In genomic region chr19:40512473-40513344, GRCh38 we compare ENCODE assay signal across 8 cellular contexts. TPM values are rescaled to one million over a fixed set of nuclear protein-coding genes. Genes with fewer than 3 reads are reported as not detected.
DNase-seq lines count a peak whose midpoint lies in the region; ATAC-seq and TF ChIP-seq lines count a peak whose summit lies in the region.

No MANE protein-coding gene starts in this region.

- H3K27me3 ChIP-seq in WERI-Rb-1 (ENCODE audit: insufficient read depth, low read depth, severe bottlenecking): peaks cover 17% of the 10 kb centered on the region
- peaks cover 53% of the 10 kb centered on the region for H3K27me3 ChIP-seq in hepatocyte
- H3K27me3 ChIP-seq in skeletal muscle tissue (ENCODE audit: control insufficient read depth in 3 of 3, insufficient read depth in 3 of 3, low read length in 3 of 3): peaks cover 18 to 28% (median 18%) of the 10 kb centered on the region in 3 donors

- H3K4me1 ChIP-seq in hepatocyte (ENCODE audit: insufficient read depth): no peaks in the 10 kb centered on the region
- peaks cover 3 to 11% (median 5%) of the 10 kb centered on the region in 3 donors for H3K4me1 ChIP-seq in skeletal muscle tissue (ENCODE audit: control insufficient read depth in 3 of 3, insufficient read depth in 3 of 3, low read length in 3 of 3)

- H3K4me3 ChIP-seq in WERI-Rb-1 (ENCODE audit: low read depth, low read length) (peak overlapping the region; percentile 38), hepatocyte (no peak overlapping the region), skeletal muscle tissue (ENCODE audit: low read length in 3 of 3) (peak overlapping the region; percentile 14 to 49 (median 49))

- no peak overlapping the region for H2AFZ ChIP-seq in hepatocyte

- WGBS in hepatocyte (ENCODE audit: low lambda C conversion rate, missing lambda C conversion rate): 7% methylated on average over 78 of the region's 105 CpGs

- H3K36me3 ChIP-seq in WERI-Rb-1 (no peaks in the 10 kb centered on the region), hepatocyte (replicated peaks; ENCODE audit: insufficient read depth, low read depth) (no peaks in the 10 kb centered on the region), skeletal muscle tissue (ENCODE audit: control insufficient read depth in 3 of 3, insufficient read depth in 3 of 3, low read length in 3 of 3) (peaks cover 0 to 8% (median 0%) of the 10 kb centered on the region in 3 donors)

- peak overlapping the region in 1 of 3 donors; percentile 40 for H3K9ac ChIP-seq in skeletal muscle tissue (ENCODE audit: low read depth in 1 of 3, low read length in 3 of 3)

- no peak overlapping the region for H3K27ac ChIP-seq in WERI-Rb-1
- H3K27ac ChIP-seq in hepatocyte: no peak overlapping the region
- no peak overlapping the region for H3K27ac ChIP-seq in skeletal muscle tissue (ENCODE audit: low read depth, low read length)

- H3K4me2 ChIP-seq in hepatocyte: peak overlapping the region; percentile 74

- H3K9me3 ChIP-seq in WERI-Rb-1 (ENCODE audit: severe bottlenecking) (peaks cover 2% of the 10 kb centered on the region), hepatocyte (ENCODE audit: low read depth) (no peaks in the 10 kb centered on the region), skeletal muscle tissue (ENCODE audit: control insufficient read depth in 3 of 3, low read length in 3 of 3) (no peaks in the 10 kb centered on the region)

- H3K79me2 ChIP-seq in hepatocyte: no peaks in the 10 kb centered on the region

- H3K9me2 ChIP-seq in hepatocyte (replicated peaks; ENCODE audit: insufficient read depth): no peaks in the 10 kb centered on the region

- H4K20me1 ChIP-seq in hepatocyte (ENCODE audit: insufficient read depth, poor library complexity, severe bottlenecking): no peaks in the 10 kb centered on the region

- intact Hi-C loops in posterior vena cava (cut with DNase I): no loop called here

- peak; percentile 25 for DNase-seq in NCI-H82 (lab: John Stamatoyannopoulos, UW)
- no peak for DNase-seq in NCI-H82 treated with DMSO at 0.1 percent for 48 hours (lab: John Stamatoyannopoulos, UW; ENCODE audit: unreplicated experiment)
- DNase-seq in WERI-Rb-1: peak; percentile 57
- DNase-seq in hepatocyte (ENCODE audit: low spot score): peak; percentile 50
- no peak for DNase-seq in posterior vena cava (ENCODE audit: low spot score)
- DNase-seq in activated CD4-positive, alpha-beta T cell treated with anti-CD3 and anti-CD28 coated beads for 48 hours: no peak

- peak; percentile 69 for TF ChIP-seq CTCF in WERI-Rb-1 (IDR thresholded peaks at IDR 0.05; ENCODE audit: low read depth, low read length)
- no peak for TF ChIP-seq CTCF in hepatocyte (IDR thresholded peaks at IDR 0.05; ENCODE audit: poor library complexity)

- no peak for ATAC-seq in GM21619 (IDR thresholded peaks at IDR 0.05; ENCODE audit: unreplicated experiment)

RNA-seq across cellular contexts. Expression of gene SPTBN4, which starts 45.9 kb away (rescaled TPM):
- total RNA-seq in hepatocyte (0.28 and 0.67 TPM in 2 replicates), skeletal muscle tissue (0.52 TPM), posterior vena cava (1 to 10 TPM; 1.7 to 2.7 TPM)
- polyA plus RNA-seq in hepatocyte: 0.66 and 1.3 TPM in 2 replicates

RNA-seq across cellular contexts. Expression of gene BLVRB, which starts 47.2 kb away (rescaled TPM):
- total RNA-seq in hepatocyte: 114 and 116 TPM in 2 replicates
- 146 and 157 TPM in 2 replicates for polyA plus RNA-seq in hepatocyte
- total RNA-seq in skeletal muscle tissue: 141 TPM
- 10 to 100 TPM; 77.4 to 88.1 TPM for total RNA-seq in posterior vena cava

Comparison
In these comparisons a context has a peak if more than half of its experiments do, and no peak if none do; other contexts are left out.
1. DNase-seq: peak in NCI-H82 (single experiment), WERI-Rb-1 (single experiment) and hepatocyte (single experiment); none in NCI-H82 treated with DMSO at 0.1 percent for 48 hours (single experiment), posterior vena cava (single experiment) and activated CD4-positive, alpha-beta T cell treated with anti-CD3 and anti-CD28 coated beads for 48 hours (single experiment).